Comparison of ENCODE assay signal across 8 cellular contexts in genomic region chr13:99124695-99125334, GRCh38.
A peak's percentile ranks its signal among the peaks of the same experiment; 100 is the strongest.
DNase-seq lines count a peak whose midpoint lies in the region; ATAC-seq, FAIRE-seq and TF ChIP-seq lines count a peak whose summit lies in the region.

No MANE protein-coding gene starts in this region.

- no peaks in the 10 kb centered on the region for H3K27me3 ChIP-seq in Peyer's patch

- H3K27ac ChIP-seq in SK-N-MC (no peak overlapping the region), Peyer's patch (no peak overlapping the region)

- H3K4me3 ChIP-seq in SK-N-MC (0 out of 2 replicates have a peak overlapping the region, but pooled peaks have one; percentile 12), fibroblast of the aortic adventitia (ENCODE audit: low read depth, low read length) (no peak overlapping the region), Peyer's patch (no peak overlapping the region)

- peak; percentile 76 for ATAC-seq in HG03095 (IDR thresholded peaks at IDR 0.05; ENCODE audit: unreplicated experiment)

- DNase-seq in ACHN (peak; percentile 64), GM18507 (ENCODE audit: extremely low spot score, insufficient read length, low read depth) (peak; percentile 29), SK-N-MC (ENCODE audit: low read depth, low spot score) (no peak), fibroblast of the aortic adventitia (ENCODE audit: low read depth) (peak; percentile 53), Peyer's patch (no peak), UCSD-AML1 (lab: John Stamatoyannopoulos, UW; ENCODE audit: unreplicated experiment) (no peak), pons (ENCODE audit: low spot score) (no peak)

- TF ChIP-seq CTCF in fibroblast of the aortic adventitia (IDR thresholded peaks at IDR 0.05; ENCODE audit: insufficient read depth, low read length) (no peak), Peyer's patch (IDR thresholded peaks at IDR 0.05) (no peak)

- no peak overlapping the region for H3K9ac ChIP-seq in SK-N-MC (ENCODE audit: insufficient read length)

- H3K9me3 ChIP-seq in SK-N-MC (ENCODE audit: low read depth, low read length), result no peaks in the 10 kb centered on the region
- no peaks in the 10 kb centered on the region for H3K9me3 ChIP-seq in Peyer's patch

- H3K36me3 ChIP-seq in SK-N-MC (ENCODE audit: insufficient read depth, low read length) (no peaks in the 10 kb centered on the region), Peyer's patch (no peaks in the 10 kb centered on the region)

- in situ Hi-C loops in ACHN (cut with HindIII; ENCODE audit: low pct_ligation_motif_present, low pct_unique_long_range_greater_than_20kb, low sequenced_read_pairs), result no loop called here

- no peaks in the 10 kb centered on the region for H3K4me1 ChIP-seq in Peyer's patch

- peak; percentile 52 for FAIRE-seq in GM18507 (lab: Jason Lieb, UNC)

- TF ChIP-seq POLR2A in Peyer's patch (IDR thresholded peaks at IDR 0.05), result no peak

Comparison
In these comparisons a context has a peak if more than half of its experiments do, and no peak if none do; other contexts are left out.
1. DNase-seq: peak in ACHN (single experiment), GM18507 (single experiment) and fibroblast of the aortic adventitia (single experiment); none in SK-N-MC (single experiment), Peyer's patch (0 of 3), UCSD-AML1 (single experiment) and pons (single experiment).